9 cellular contexts compared by ENCODE assay signal in the genomic region with DNA sequence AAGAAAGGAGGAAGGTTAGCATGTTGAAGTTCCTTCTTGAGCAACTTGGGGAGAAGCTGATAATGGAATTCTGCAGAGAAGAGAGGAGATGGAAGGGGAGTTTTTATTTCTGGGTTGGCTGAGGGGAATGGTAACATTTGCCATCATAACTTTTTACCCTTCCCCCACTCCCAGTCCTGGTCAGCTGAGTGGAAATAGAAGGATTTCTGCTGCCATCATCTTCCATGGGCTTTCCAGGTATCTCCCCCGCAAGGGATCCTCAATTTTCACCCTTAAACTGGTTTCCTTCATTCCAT. TPM values are rescaled to one million over a fixed set of nuclear protein-coding genes. Genes with fewer than 3 reads are reported as not detected.
DNase-seq lines count a peak whose midpoint lies in the region; ATAC-seq and TF ChIP-seq lines count a peak whose summit lies in the region.
"Had no signal": no experiment of that assay in that cellular context is flagged by ENCODE, and none has a peak within 500 bp of the region (broad histone marks: within the 10 kb centered on the region; RNA-seq: fewer than 3 reads in every experiment).

No MANE protein-coding gene starts in this region.

- H3K4me3 Mint-ChIP-seq in type B pancreatic cell, result peak overlapping the region; percentile 91

- H3K27ac ChIP-seq in left ventricle myocardium inferior (replicated peaks) (peak overlapping the region; percentile 92), right cardiac atrium (ENCODE audit: low read length) (no peak overlapping the region), gastroesophageal sphincter (peak overlapping the region in 3 of 4 donors; percentile 96 to 99 (median 99))

- H3K36me3 Mint-ChIP-seq in type B pancreatic cell, result peaks cover 16% of the 10 kb centered on the region

- no peak for TF ChIP-seq POLR2A in gastroesophageal sphincter (IDR thresholded peaks at IDR 0.05)

- no peaks in the 10 kb centered on the region for H3K27me3 ChIP-seq in left ventricle myocardium inferior (ENCODE audit: low read depth)
- H3K27me3 ChIP-seq in right cardiac atrium (ENCODE audit: control insufficient read depth, insufficient read depth), result no peaks in the 10 kb centered on the region
- H3K27me3 ChIP-seq in gastroesophageal sphincter, result peaks cover under 1% of the 10 kb centered on the region
- H3K27me3 ChIP-seq: pancreas had no signal

- no peak for DNase-seq in left ventricle myocardium inferior
- no peak for DNase-seq in right cardiac atrium
- DNase-seq in type B pancreatic cell (ENCODE audit: extremely low spot score, unreplicated experiment), result no peak
- DNase-seq in NAMALWA (ENCODE audit: low spot score), result no peak
- no peak for DNase-seq in DMS53 (lab: John Stamatoyannopoulos, UW)
- DNase-seq: activated naive CD4-positive, alpha-beta T cell; NCI-H1436; pancreas had no signal

- intact Hi-C loops in left ventricle myocardium inferior (cut with micrococcal nuclease) (no loop called here), right cardiac atrium (cut with DNase I) (no loop called here)

- H3K4me1 ChIP-seq in left ventricle myocardium inferior, result peaks cover 78% of the 10 kb centered on the region
- peaks cover 9% of the 10 kb centered on the region for H3K4me1 ChIP-seq in right cardiac atrium (ENCODE audit: control insufficient read depth, insufficient read depth, low read length)
- peaks cover 0 to 78% (median 21%) of the 10 kb centered on the region in 3 donors for H3K4me1 ChIP-seq in gastroesophageal sphincter

- peak overlapping the region; percentile 88 for H3K27ac Mint-ChIP-seq in type B pancreatic cell

- H3K4me3 ChIP-seq in left ventricle myocardium inferior, result peak overlapping the region; percentile 83
- no peak overlapping the region for H3K4me3 ChIP-seq in right cardiac atrium (ENCODE audit: low read length)
- peak overlapping the region in 1 of 2 donors; percentile 93 for H3K4me3 ChIP-seq in gastroesophageal sphincter

- H3K4me1 Mint-ChIP-seq in type B pancreatic cell (ENCODE audit: unreplicated experiment), result peaks cover 25% of the 10 kb centered on the region

- no peak for TF ChIP-seq CTCF in left ventricle myocardium inferior (IDR thresholded peaks at IDR 0.05; ENCODE audit: borderline replicate concordance)
- TF ChIP-seq CTCF in gastroesophageal sphincter (IDR thresholded peaks at IDR 0.05), result no peak
- TF ChIP-seq CTCF in type B pancreatic cell (conservative IDR thresholded peaks at IDR 0.05), result no peak

- H3K9me3 ChIP-seq in left ventricle myocardium inferior (replicated peaks), result no peaks in the 10 kb centered on the region
- no peaks in the 10 kb centered on the region for H3K9me3 ChIP-seq in right cardiac atrium (ENCODE audit: control insufficient read depth, low read length)
- no peaks in the 10 kb centered on the region for H3K9me3 ChIP-seq in gastroesophageal sphincter
- H3K9me3 ChIP-seq: pancreas had no signal

- no peaks in the 10 kb centered on the region for H3K9me3 Mint-ChIP-seq in type B pancreatic cell

- no peak for TF ChIP-seq EP300 in gastroesophageal sphincter (IDR thresholded peaks at IDR 0.05)

- H3K27me3 Mint-ChIP-seq in type B pancreatic cell, result peaks cover 5% of the 10 kb centered on the region

- peaks cover 25% of the 10 kb centered on the region for H3K36me3 ChIP-seq in left ventricle myocardium inferior
- H3K36me3 ChIP-seq in gastroesophageal sphincter, result peaks cover 0 to 42% of the 10 kb centered on the region in 2 donors
- H3K36me3 ChIP-seq: pancreas had no signal

- ATAC-seq in right cardiac atrium (no peak), gastroesophageal sphincter (no peak)

- WGBS in right cardiac atrium, result 97% methylated on average over 1 of the region's 1 CpG
- 86 to 100% methylated on average over 1 of the region's 1 CpG for WGBS in gastroesophageal sphincter (ENCODE audit: low coverage in 1 of 2), 2 donors

RNA-seq across cellular contexts. Expression of a gene that starts 1.3 kb away (rescaled TPM):
- total RNA-seq in left ventricle myocardium inferior, result 22.3 TPM
- 10 to 100 TPM; 29.3 to 44.6 (median 38.1) TPM for total RNA-seq in right cardiac atrium
- polyA plus RNA-seq in right cardiac atrium, result 28.9 TPM
- 10 to 100 TPM; 34.6 to 70.2 (median 53.2) TPM for total RNA-seq in gastroesophageal sphincter
- total RNA-seq in type B pancreatic cell (ENCODE audit: low replicate concordance), result 21.5 and 65.5 TPM in 2 replicates

RNA-seq across cellular contexts. Expression of a gene that starts 5.3 kb away (rescaled TPM):
- total RNA-seq in left ventricle myocardium inferior (9.7 TPM), right cardiac atrium (10 to 100 TPM; 14.0 to 22.6 (median 18.1) TPM), gastroesophageal sphincter (100 to 1,000 TPM; 116 to 140 (median 128) TPM), type B pancreatic cell (ENCODE audit: low replicate concordance) (4.7 and 34.6 TPM in 2 replicates)
- 21.3 TPM for polyA plus RNA-seq in right cardiac atrium

RNA-seq across cellular contexts. Expression of a gene that starts 15.0 kb away (rescaled TPM):
- total RNA-seq in left ventricle myocardium inferior (12.3 TPM), right cardiac atrium (10 to 100 TPM; 14.9 to 17.1 (median 15.6) TPM), gastroesophageal sphincter (10 to 100 TPM; 21.7 to 38.7 (median 33.1) TPM), type B pancreatic cell (ENCODE audit: low replicate concordance) (27.6 and 35.6 TPM in 2 replicates)
- 8.7 TPM for polyA plus RNA-seq in right cardiac atrium

RNA-seq across cellular contexts. Expression of a gene that starts 27.0 kb away (rescaled TPM):
- total RNA-seq in left ventricle myocardium inferior (4.7 TPM), right cardiac atrium (1 to 10 TPM; 1.2 to 2.5 (median 2.2) TPM), gastroesophageal sphincter (10 to 100 TPM in 1 of 4 donors, 1 to 10 TPM in 3; 2.3 to 10.1 (median 5.0) TPM), type B pancreatic cell (ENCODE audit: low replicate concordance) (0.64 and 5.9 TPM in 2 replicates)
- polyA plus RNA-seq in right cardiac atrium, result 3.3 TPM

RNA-seq across cellular contexts. Expression of a gene that starts 56.1 kb away (rescaled TPM):
- total RNA-seq in left ventricle myocardium inferior (0.08 TPM), right cardiac atrium (under 1 TPM; 0.09 to 0.31 (median 0.20) TPM), gastroesophageal sphincter (1 to 10 TPM in 3 of 4 donors, under 1 TPM in 1; 0.89 to 4.7 (median 1.6) TPM), type B pancreatic cell (ENCODE audit: low replicate concordance) (1.4 and 4.4 TPM in 2 replicates)
- polyA plus RNA-seq in right cardiac atrium, result 0.20 TPM
